ENCODE assay signal across 34 cellular contexts in the genomic region with DNA sequence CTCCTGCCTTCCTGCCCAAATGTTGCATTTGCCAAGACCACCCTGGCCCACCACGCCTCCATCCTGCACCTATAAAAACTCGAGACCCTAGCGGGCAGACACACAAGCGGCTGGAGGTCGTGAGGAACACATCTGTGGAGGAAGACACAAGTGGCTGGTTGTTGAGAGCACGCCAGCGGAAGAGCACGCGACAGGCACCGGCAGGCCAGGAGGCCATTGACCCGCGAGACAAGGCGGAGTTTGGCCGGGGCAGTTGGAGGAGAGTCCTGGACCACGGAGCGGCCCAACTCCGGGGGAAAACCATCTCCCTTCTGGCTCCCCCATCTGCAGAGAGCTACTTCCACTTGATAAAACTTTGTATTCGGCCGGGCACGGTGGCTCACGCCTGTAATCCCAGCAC.
"Had no signal": no experiment of that assay in that cellular context is flagged by ENCODE, and none has a peak within 500 bp of the region (broad histone marks: within the 10 kb centered on the region; RNA-seq: fewer than 3 reads in every experiment).

No MANE protein-coding gene starts in this region.

- FAIRE-seq: astrocyte, TTC549 had no signal

- H3K27ac ChIP-seq: adrenal gland, body of pancreas, brain microvascular endothelial cell, breast epithelium, VCaP had no signal

- ATAC-seq: activated CD8-positive, alpha-beta T cell treated with anti-CD3 and anti-CD28 coated beads for 36 hours; activated naive CD4-positive, alpha-beta T cell treated with anti-CD3 and anti-CD28 coated beads, Interleukin-2, amount 50 U/mL, for 72 hours; activated T-cell treated with anti-CD3 and anti-CD28 coated beads, Interleukin-2, amount 50 U/mL, for 4 hours; activated T-cell treated with anti-CD3 and anti-CD28 coated beads, Interleukin-2, amount 50 U/mL, for 72 hours; activated T-helper 17 cell treated with anti-CD3 and anti-CD28 coated beads, Interleukin-2, amount 50 U/mL, for 72 hours; body of pancreas had no signal

- H3K9me3 ChIP-seq: adrenal gland, body of pancreas, breast epithelium had no signal

- H3K4me3 ChIP-seq: adrenal gland, body of pancreas, breast epithelium had no signal

- DNase-seq: activated B cell treated with CpG ODN at 0.5 μM for 24 hours; activated CD4-positive, alpha-beta memory T cell treated with anti-CD3 and anti-CD28 coated beads for 36 hours; activated CD4-positive, alpha-beta T cell treated with anti-CD3 and anti-CD28 coated beads for 4 hours; activated CD4-positive, alpha-beta T cell treated with anti-CD3 and anti-CD28 coated beads, Interleukin-2, amount 10 ng/mL, durations not matched to agents 24 days and 14 days; activated CD4-positive, alpha-beta T cell treated with anti-CD3 and anti-CD28 coated beads, Interleukin-2, amount 50 U/mL, for 1 hour; activated CD4-positive, alpha-beta T cell treated with anti-CD3 and anti-CD28 coated beads, Interleukin-2, amount 50 U/mL, for 4 hours; activated CD4-positive, CD25-positive, alpha-beta regulatory T cell treated with anti-CD3 and anti-CD28 coated beads, Interleukin-2, amount 50 U/mL, for 72 hours; activated CD8-positive, alpha-beta memory T cell treated with anti-CD3 and anti-CD28 coated beads, Interleukin-2, amount 50 U/mL, for 4 hours; activated CD8-positive, alpha-beta T cell treated with anti-CD3 and anti-CD28 coated beads for 36 hours; activated effector memory CD4-positive, alpha-beta T cell treated with anti-CD3 and anti-CD28 coated beads, Interleukin-2, amount 50 U/mL, for 16 hours; activated gamma-delta T cell treated with Interleukin-2 at 50 U/mL for 16 hours; activated naive CD4-positive, alpha-beta T cell; activated naive CD4-positive, alpha-beta T cell treated with anti-CD3 and anti-CD28 coated beads for 36 hours; activated naive CD4-positive, alpha-beta T cell treated with anti-CD3 and anti-CD28 coated beads, Interleukin-2, amount 50 U/mL, for 16 hours; activated naive CD8-positive, alpha-beta T cell treated with anti-CD3 and anti-CD28 coated beads for 36 hours; activated T-cell treated with anti-CD3 and anti-CD28 coated beads for 4 hours; activated T-cell treated with anti-CD3 and anti-CD28 coated beads, Interleukin-2, amount 50 U/mL, for 1 hour; activated T-cell treated with anti-CD3 and anti-CD28 coated beads, Interleukin-2, amount 50 U/mL, for 4 hours; activated T-cell treated with anti-CD3 and anti-CD28 coated beads, Interleukin-2, amount 50 U/mL, for 72 hours; adrenal gland; amniotic stem cell; aorta; body of pancreas; brain microvascular endothelial cell; central memory CD4-positive, alpha-beta T cell; T-helper 1 cell; T-helper 2 cell; T-helper 9 cell had no signal

- H3K4me1 ChIP-seq: adrenal gland, body of pancreas, breast epithelium had no signal

- H3K36me3 ChIP-seq: adrenal gland, brain microvascular endothelial cell, breast epithelium had no signal

- H3K27me3 ChIP-seq: adrenal gland, body of pancreas, brain microvascular endothelial cell, breast epithelium had no signal
